ENCODE assay signal across 4 cellular contexts in the genomic region with DNA sequence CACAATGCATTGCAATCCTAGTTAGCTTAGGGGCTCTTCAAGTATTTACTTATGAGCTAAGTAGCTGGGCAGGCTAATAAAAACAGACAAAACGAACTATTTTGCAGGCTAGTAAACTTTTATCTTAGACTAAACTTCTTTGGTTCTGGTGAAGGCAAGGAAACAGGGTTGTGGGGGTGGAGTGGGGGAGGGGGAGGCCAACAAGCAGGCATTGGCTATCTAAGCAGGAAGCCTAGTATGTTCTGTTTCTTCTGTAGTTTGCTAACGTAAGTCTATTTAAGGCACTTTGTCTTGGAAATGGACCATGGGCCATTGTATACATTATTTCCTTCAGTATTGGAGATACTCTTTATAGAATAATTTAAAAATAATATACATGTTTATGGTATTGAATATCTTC. TPM values are rescaled to one million over a fixed set of nuclear protein-coding genes. Genes with fewer than 3 reads are reported as not detected.
"Had no signal": no experiment of that assay in that cellular context is flagged by ENCODE, and none has a peak within 500 bp of the region (broad histone marks: within the 10 kb centered on the region; RNA-seq: fewer than 3 reads in every experiment).

No MANE protein-coding gene starts in this region.

RNA-seq across cellular contexts. Expression of gene GYPE, which starts 35.3 kb away (rescaled TPM):
- total RNA-seq: ovary, progenitor cell of endocrine pancreas, renal cortical epithelial cell, vagina had no signal
